Comparison of ENCODE assay signal across 7 cellular contexts in the genomic region with DNA sequence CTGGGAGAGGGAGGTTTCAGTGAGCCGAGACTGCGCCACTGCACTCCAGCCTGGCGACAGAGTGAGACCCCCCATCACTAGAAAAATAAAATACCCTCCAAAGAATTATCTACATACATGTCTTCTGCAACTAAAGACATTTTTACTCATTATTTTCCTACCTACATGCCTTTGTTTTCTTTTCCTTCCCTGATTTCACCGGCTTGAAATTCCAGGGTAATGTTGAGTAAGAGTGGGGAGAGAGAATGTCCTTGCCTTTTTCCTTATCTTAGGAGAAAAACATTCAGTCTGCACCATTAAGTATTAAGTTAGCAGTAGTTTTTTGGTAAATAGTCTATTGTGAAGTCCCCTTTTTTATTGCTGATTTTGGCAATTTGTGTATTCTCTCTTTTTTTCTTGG.
DNase-seq lines count a peak whose midpoint lies in the region; ATAC-seq, FAIRE-seq and TF ChIP-seq lines count a peak whose summit lies in the region.
"Not testable (repeated sequence)": the region's sequence is repeated elsewhere in the genome, so short reads cannot be mapped to it uniquely, and the experiment has no call there.

No MANE protein-coding gene starts in this region.

- DNase-seq in A549 (ENCODE audit: low read depth in 1 of 2, low spot score in 1 of 2); astrocyte (ENCODE audit: low read depth); chondrocyte (ENCODE audit: low spot score): not testable (repeated sequence)
- peak; percentile 51 for DNase-seq in NCI-H226
- peak; percentile 46 for DNase-seq in fibroblast of the aortic adventitia (ENCODE audit: low read depth)
- peak; percentile 43 for DNase-seq in kidney glomerular epithelial cell (lab: John Stamatoyannopoulos, UW)
- DNase-seq in trophoblast cell, result peak in 1 of 2 donors; percentile 70

- not testable (repeated sequence) for H3K27me3 Mint-ChIP-seq in astrocyte (ENCODE audit: low read depth, unreplicated experiment); chondrocyte (ENCODE audit: low read depth)

- peak overlapping the region; percentile 47 for H4K91ac ChIP-seq in trophoblast cell (ENCODE audit: low read depth, low read length)

- not testable (repeated sequence) for TF ChIP-seq CTCF in A549 (IDR thresholded peaks at IDR 0.05); astrocyte (IDR thresholded peaks at IDR 0.05; ENCODE audit: insufficient read depth, low read depth, low read length); chondrocyte (IDR thresholded peaks at IDR 0.05); fibroblast of the aortic adventitia (IDR thresholded peaks at IDR 0.05; ENCODE audit: insufficient read depth, low read length)

- FAIRE-seq in A549 (lab: Jason Lieb, UNC), result peak; percentile 78
- not testable (repeated sequence) for FAIRE-seq in astrocyte (lab: Jason Lieb, UNC)

- CTCF ChIA-PET in A549 (lab: Yijun Ruan, JAX), result interaction anchor here (1.3 kb wide), 1 partner anchor 90 kb away, joined by 5 read pairs; no protein-coding TSS in a partner anchor

- not testable (repeated sequence) for H3K27ac Mint-ChIP-seq in astrocyte (ENCODE audit: unreplicated experiment)
- peak overlapping the region; percentile 57 for H3K27ac Mint-ChIP-seq in chondrocyte (ENCODE audit: unreplicated experiment)

- peak overlapping the region; percentile 35 to 76 for H3K27ac ChIP-seq in A549
- not testable (repeated sequence) for H3K27ac ChIP-seq in astrocyte (ENCODE audit: low read depth, low read length); trophoblast cell (ENCODE audit: low read depth, low read length)

- not testable (repeated sequence) for H3K4ac ChIP-seq in trophoblast cell (ENCODE audit: low read depth, low read length)

- TF ChIP-seq EP300 in A549 (IDR thresholded peaks at IDR 0.05), result not testable (repeated sequence)

- not testable (repeated sequence) for TF ChIP-seq RAD21 in A549 (conservative IDR thresholded peaks at IDR 0.05 in 1 of 2, IDR thresholded peaks at IDR 0.05 in 1 of 2)

- not testable (repeated sequence) for H3K4me3 Mint-ChIP-seq in astrocyte (ENCODE audit: unreplicated experiment); chondrocyte (ENCODE audit: unreplicated experiment)

- not testable (repeated sequence) for TF ChIP-seq POLR2A in A549 (IDR thresholded peaks at IDR 0.05; ENCODE audit: low read length)

- not testable (repeated sequence) for H3K79me1 ChIP-seq in trophoblast cell (ENCODE audit: low read length)

- not testable (repeated sequence) for H4K12ac ChIP-seq in trophoblast cell (ENCODE audit: low read depth, low read length)

- not testable (repeated sequence) for H3K27me3 ChIP-seq in astrocyte (ENCODE audit: insufficient read depth, low read length); trophoblast cell (ENCODE audit: insufficient read depth, low read length)

- H3K79me2 ChIP-seq in astrocyte (ENCODE audit: insufficient read depth, low read length); trophoblast cell (ENCODE audit: control insufficient read depth, insufficient read depth, low read length, poor library complexity): not testable (repeated sequence)

- H3K9ac ChIP-seq in astrocyte (ENCODE audit: low read length); trophoblast cell (ENCODE audit: low read length): not testable (repeated sequence)

- POLR2A ChIA-PET in A549 (lab: Yijun Ruan, JAX), result interaction anchor here (0.7 kb wide), 1 partner anchor 25 kb away, joined by 3 read pairs; no protein-coding TSS in a partner anchor

- not testable (repeated sequence) for H3K4me3 ChIP-seq in A549; astrocyte (ENCODE audit: insufficient read depth, low read depth, low read length); fibroblast of the aortic adventitia (ENCODE audit: low read depth, low read length); trophoblast cell (ENCODE audit: low read depth, low read length)

- not testable (repeated sequence) for H3K18ac ChIP-seq in trophoblast cell (ENCODE audit: low read length)

- not testable (repeated sequence) for H4K8ac ChIP-seq in trophoblast cell (ENCODE audit: low read depth, low read length)

- not testable (repeated sequence) for H3K4me1 Mint-ChIP-seq in astrocyte (ENCODE audit: low read depth, unreplicated experiment)
- H3K4me1 Mint-ChIP-seq in chondrocyte (ENCODE audit: low read depth), result peaks cover 34% of the 10 kb centered on the region

- H2AK5ac ChIP-seq in trophoblast cell (ENCODE audit: low read length), result not testable (repeated sequence)

- H2BK12ac ChIP-seq in trophoblast cell (ENCODE audit: low read length), result not testable (repeated sequence)

- H2BK120ac ChIP-seq in trophoblast cell (ENCODE audit: insufficient read depth, low read length, poor library complexity), result not testable (repeated sequence)

- H3K14ac ChIP-seq in trophoblast cell (ENCODE audit: low read length), result not testable (repeated sequence)

- 71% methylated on average over 4 of the region's 4 CpGs for WGBS in A549 (ENCODE audit: missing lambda C conversion rate)
- WGBS in trophoblast cell (ENCODE audit: extremely low coverage, insufficient coverage, insufficient read length), result no CpG with 5 or more reads among the region's 4 CpGs

- H4K20me1 ChIP-seq in astrocyte (ENCODE audit: insufficient read depth, low read length), result not testable (repeated sequence)

- H3K36me3 ChIP-seq in astrocyte (ENCODE audit: insufficient read depth, low read length); trophoblast cell (ENCODE audit: control insufficient read depth in 1 of 2, insufficient read depth in 2 of 2, low read length in 2 of 2): not testable (repeated sequence)

- not testable (repeated sequence) for ATAC-seq in A549

- H3K4me2 ChIP-seq in A549 (0 out of 3 replicates have a peak overlapping the region, but pooled peaks have one; percentile 15), astrocyte (ENCODE audit: low read length) (peak overlapping the region; percentile 53)
- H3K4me2 ChIP-seq in trophoblast cell (ENCODE audit: low read length), result not testable (repeated sequence)

- not testable (repeated sequence) for H3K23ac ChIP-seq in trophoblast cell (ENCODE audit: low read length)

- peaks cover 15% of the 10 kb centered on the region for H3K9me3 Mint-ChIP-seq in astrocyte (ENCODE audit: unreplicated experiment)
- not testable (repeated sequence) for H3K9me3 Mint-ChIP-seq in chondrocyte (ENCODE audit: low read depth)

- H3K4me1 ChIP-seq in A549, result peaks cover 28% of the 10 kb centered on the region
- H3K4me1 ChIP-seq in astrocyte (ENCODE audit: insufficient read depth, low read length); trophoblast cell (ENCODE audit: control insufficient read depth in 1 of 2, insufficient read depth in 2 of 2, low read length in 2 of 2): not testable (repeated sequence)

- not testable (repeated sequence) for H2AFZ ChIP-seq in astrocyte (ENCODE audit: low read depth, low read length); trophoblast cell (ENCODE audit: insufficient read depth, low read length, poor library complexity)

- not testable (repeated sequence) for H2BK5ac ChIP-seq in trophoblast cell (ENCODE audit: low read depth, low read length, poor library complexity)

- not testable (repeated sequence) for H3K9me3 ChIP-seq in A549; astrocyte (ENCODE audit: insufficient read depth, low read depth, low read length); trophoblast cell (ENCODE audit: insufficient read depth, low read depth, low read length)

- not testable (repeated sequence) for H3K36me3 Mint-ChIP-seq in astrocyte (ENCODE audit: low read depth, unreplicated experiment); chondrocyte (ENCODE audit: low read depth)
